Comparison of ENCODE assay signal across 6 cellular contexts in the genomic region with DNA sequence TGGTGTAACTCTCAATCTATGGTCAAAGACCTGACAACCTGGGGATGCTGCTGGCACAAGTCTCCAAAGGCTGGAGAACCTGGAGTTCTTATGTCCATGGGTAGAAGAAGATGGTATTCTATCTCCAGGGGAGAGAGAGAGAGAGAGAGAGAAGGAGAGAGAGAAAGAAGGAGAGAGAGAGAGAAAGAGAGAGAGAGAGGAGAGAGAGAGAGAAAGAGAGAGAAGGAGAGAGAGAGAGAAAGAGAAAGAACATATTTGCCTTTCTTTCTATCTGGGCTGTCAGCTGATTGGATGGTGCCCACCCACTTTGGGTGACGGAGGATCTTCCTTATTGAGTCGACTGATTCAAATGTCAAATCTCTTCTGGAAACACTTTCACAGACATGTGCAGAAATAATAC.
"Had no signal": no experiment of that assay in that cellular context is flagged by ENCODE, and none has a peak within 500 bp of the region (broad histone marks: within the 10 kb centered on the region; RNA-seq: fewer than 3 reads in every experiment).

No MANE protein-coding gene starts in this region.

- H3K36me3 ChIP-seq: HAP-1 had no signal

- H3K4me3 ChIP-seq: GM23248, HAP-1 had no signal

- DNase-seq: GM23248, GOT3, H7, IMR-90 had no signal

- ATAC-seq: HCT116 had no signal

- H3K9me3 ChIP-seq: HAP-1 had no signal

- H3K27ac ChIP-seq: GM23248 had no signal
